ENCODE assay signal across 8 cellular contexts in genomic region chr10:4981722-4982471, GRCh38. TPM values are rescaled to one million over a fixed set of nuclear protein-coding genes. Genes with fewer than 3 reads are reported as not detected.
DNase-seq lines count a peak whose midpoint lies in the region; TF ChIP-seq lines count a peak whose summit lies in the region.

No MANE protein-coding gene starts in this region.

- no peaks in the 10 kb centered on the region for H3K27me3 ChIP-seq in MG63

- peak; percentile 64 for DNase-seq in ELF-1 (ENCODE audit: low read depth, low spot score)
- peak; percentile 69 to 75 for DNase-seq in lung microvascular endothelial cell (ENCODE audit: low read depth in 2 of 2)
- DNase-seq in COLO668 (lab: John Stamatoyannopoulos, UW; ENCODE audit: unreplicated experiment), result no peak
- no peak for DNase-seq in NCI-H2029 treated with DMSO at 0.1 percent for 48 hours (lab: John Stamatoyannopoulos, UW)
- DNase-seq in MG63, result no peak
- DNase-seq in activated gamma-delta T cell (lab: John Stamatoyannopoulos, UW), result no peak

- peak; percentile 44; the same call in 1 of the 2 replicates for TF ChIP-seq CTCF in LNCAP (IDR thresholded peaks at IDR 0.05)

- no peak overlapping the region for H3K4me3 ChIP-seq in MG63

- no peaks in the 10 kb centered on the region for H3K9me3 ChIP-seq in MG63

- no peaks in the 10 kb centered on the region for H3K36me3 ChIP-seq in MG63

- peak overlapping the region; percentile 35 for H3K27ac ChIP-seq in cingulate gyrus (ENCODE audit: low read depth, low read length)

RNA-seq across cellular contexts. Expression of gene AKR1C1, which starts 18.7 kb away (rescaled TPM):
- total RNA-seq in lung microvascular endothelial cell, result 8.7 and 18.7 TPM in 2 replicates
- 5.2 and 74.0 TPM in 2 replicates for total RNA-seq in MG63 (2014; rRNA removed; shearing (Covaris generic); ENCODE audit: low replicate concordance)

RNA-seq across cellular contexts. Expression of gene AKR1C2, which starts 21.8 kb away (rescaled TPM):
- total RNA-seq in lung microvascular endothelial cell, result 11.1 and 15.3 TPM in 2 replicates
- total RNA-seq in MG63 (2014; rRNA removed; shearing (Covaris generic); ENCODE audit: low replicate concordance), result 0.94 and 2.5 TPM in 2 replicates

Comparison
In these comparisons a context has a peak if more than half of its experiments do, and no peak if none do; other contexts are left out.
1. DNase-seq: peak in ELF-1 (single experiment) and lung microvascular endothelial cell (2 of 2); none in COLO668 (single experiment), NCI-H2029 treated with DMSO at 0.1 percent for 48 hours (single experiment), MG63 (single experiment) and activated gamma-delta T cell (single experiment).